10 cellular contexts compared by ENCODE assay signal in the genomic region with DNA sequence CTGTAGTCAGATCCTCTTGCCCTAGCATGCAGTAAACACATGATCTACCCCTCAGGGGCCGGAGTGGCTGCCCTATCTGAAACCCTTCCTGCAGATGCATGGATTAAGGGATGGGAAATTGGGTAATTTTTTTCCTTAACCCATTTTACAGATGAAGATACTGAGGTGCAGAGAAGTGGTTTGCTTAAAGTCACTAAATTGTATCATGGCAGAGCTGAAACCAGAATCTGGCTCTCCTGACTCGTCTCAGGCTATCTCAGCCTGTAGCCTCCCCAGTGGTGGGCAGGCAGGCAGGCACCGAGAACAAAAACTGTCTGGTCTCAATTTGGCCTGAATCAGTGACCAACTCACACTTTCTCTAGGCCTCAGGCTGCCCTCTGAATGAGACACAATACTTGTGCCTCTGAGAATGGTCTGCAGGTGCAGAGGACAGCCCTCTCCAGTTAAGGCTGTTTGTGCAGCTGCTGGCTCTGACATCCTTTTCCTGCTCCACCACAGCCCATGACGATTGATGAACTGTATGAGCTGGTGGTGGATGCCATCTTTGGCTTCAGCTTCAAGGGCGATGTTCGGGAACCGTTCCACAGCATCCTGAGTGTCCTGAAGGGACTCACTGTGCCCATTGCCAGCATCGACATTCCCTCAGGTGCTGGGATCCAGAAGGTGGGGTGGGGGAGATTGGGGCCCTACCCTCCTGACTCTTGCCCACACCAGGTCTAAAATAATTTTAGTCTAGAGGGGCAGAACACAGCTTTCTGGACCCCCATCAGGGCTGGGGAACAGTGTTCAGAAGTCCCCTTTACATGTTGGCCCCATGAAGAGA. TPM values are rescaled to one million over a fixed set of nuclear protein-coding genes. Genes with fewer than 3 reads are reported as not detected.
DNase-seq lines count a peak whose midpoint lies in the region; ATAC-seq and TF ChIP-seq lines count a peak whose summit lies in the region.
"Had no signal": no experiment of that assay in that cellular context is flagged by ENCODE, and none has a peak within 500 bp of the region (broad histone marks: within the 10 kb centered on the region; RNA-seq: fewer than 3 reads in every experiment).

No MANE protein-coding gene starts in this region.

- peaks cover 35% of the 10 kb centered on the region for H3K36me3 Mint-ChIP-seq in activated T-helper 1 cell treated with anti-CD3 and anti-CD28 coated beads, Interleukin-12 subunit alpha, Interleukin-12 subunit beta, Interleukin-2, Interleukin-4 antibody, amounts not matched to agents 30 ng/mL and 10 ng/mL and 1 ng/mL, durations not matched to agents 14 hours and 24 hours and 36 hours (ENCODE audit: low read depth)
- no peaks in the 10 kb centered on the region for H3K36me3 Mint-ChIP-seq in natural killer cell

- TF ChIP-seq CTCF in DND-41 (IDR thresholded peaks at IDR 0.05; ENCODE audit: borderline replicate concordance, extremely low read depth, low read length, poor library complexity, severe bottlenecking) (no peak), NB4 (IDR thresholded peaks at IDR 0.05; ENCODE audit: low read depth, low read length) (no peak), natural killer cell (IDR thresholded peaks at IDR 0.05) (no peak), heart left ventricle (IDR thresholded peaks at IDR 0.05) (no peak)

- no peaks in the 10 kb centered on the region for H3K9me3 ChIP-seq in DND-41 (ENCODE audit: insufficient read depth, low read length, severe bottlenecking)
- H3K9me3 ChIP-seq in heart left ventricle: no peaks in the 10 kb centered on the region

- intact Hi-C loops in activated T-helper 1 cell treated with anti-CD3 and anti-CD28 coated beads, Interleukin-12 subunit alpha, Interleukin-12 subunit beta, Interleukin-2, Interleukin-4 antibody, amounts not matched to agents 30 ng/mL and 10 ng/mL and 1 ng/mL, durations not matched to agents 14 hours and 24 hours and 36 hours (cut with micrococcal nuclease): loop anchor here (1.0 to 5.0 kb wide), 2 partner anchors 9 to 134 kb away; a partner anchor contains a TSS
- intact Hi-C loops in natural killer cell (cut with micrococcal nuclease) (no loop called here), heart left ventricle (cut with DNase I) (loop anchor here in 4 of 10 donors (5.0 kb wide), 4 partner anchors 86 to 136 kb away; a partner anchor contains a TSS)

- H3K9ac ChIP-seq in DND-41 (ENCODE audit: low read depth, low read length): peak overlapping the region; percentile 95

- H3K79me2 ChIP-seq in DND-41 (ENCODE audit: insufficient read depth, low read length): peaks cover 25% of the 10 kb centered on the region

- H3K4me1 Mint-ChIP-seq in activated T-helper 1 cell treated with anti-CD3 and anti-CD28 coated beads, Interleukin-12 subunit alpha, Interleukin-12 subunit beta, Interleukin-2, Interleukin-4 antibody, amounts not matched to agents 30 ng/mL and 10 ng/mL and 1 ng/mL, durations not matched to agents 14 hours and 24 hours and 36 hours (ENCODE audit: low read depth): peaks cover 19% of the 10 kb centered on the region
- H3K4me1 Mint-ChIP-seq in natural killer cell: peaks cover 14 to 20% of the 10 kb centered on the region in 2 donors

- ATAC-seq in DND-41 (ENCODE audit: insufficient read depth, low read depth) (peak; percentile 30), natural killer cell (no peak), HG03095 (IDR thresholded peaks at IDR 0.05; ENCODE audit: unreplicated experiment) (no peak), heart left ventricle (no peak), HG03571 (IDR thresholded peaks at IDR 0.05; ENCODE audit: unreplicated experiment) (no peak)

- H4K20me1 ChIP-seq in DND-41 (ENCODE audit: insufficient read depth, low read length): peaks cover 13% of the 10 kb centered on the region; the same call in 1 of the 2 replicates

- peak overlapping the region; percentile 96 for H3K27ac ChIP-seq in DND-41 (ENCODE audit: low read length)
- peak overlapping the region in 1 of 12 donors; percentile 92 for H3K27ac ChIP-seq in heart left ventricle

- no peak overlapping the region for H2AFZ ChIP-seq in DND-41 (ENCODE audit: low read depth, low read length)

- peak; percentile 40 for DNase-seq in DND-41
- DNase-seq in NB4 (ENCODE audit: low read depth): no peak
- no peak for DNase-seq in activated T-helper 1 cell treated with anti-CD3 and anti-CD28 coated beads, Interleukin-12 subunit alpha, Interleukin-12 subunit beta, Interleukin-2, Interleukin-4 antibody, amounts not matched to agents 30 ng/mL and 10 ng/mL and 1 ng/mL, durations not matched to agents 14 hours and 24 hours and 36 hours (ENCODE audit: low spot score)
- DNase-seq in natural killer cell: no peak
- DNase-seq in heart left ventricle: no peak
- DNase-seq in DMS 273 treated with DMSO at 0.1 percent for 48 hours (lab: John Stamatoyannopoulos, UW): no peak
- DNase-seq: activated CD8-positive, alpha-beta memory T cell treated with anti-CD3 and anti-CD28 coated beads, Interleukin-2, amount 50 U/mL, for 48 hours; NCI-H2227 treated with DMSO at 0.1 percent for 48 hours had no signal

- peaks cover 30% of the 10 kb centered on the region for H3K4me1 ChIP-seq in DND-41 (ENCODE audit: insufficient read depth, low read length)
- peaks cover 0 to 17% (median 12%) of the 10 kb centered on the region in 12 donors for H3K4me1 ChIP-seq in heart left ventricle

- H3K9me3 Mint-ChIP-seq in activated T-helper 1 cell treated with anti-CD3 and anti-CD28 coated beads, Interleukin-12 subunit alpha, Interleukin-12 subunit beta, Interleukin-2, Interleukin-4 antibody, amounts not matched to agents 30 ng/mL and 10 ng/mL and 1 ng/mL, durations not matched to agents 14 hours and 24 hours and 36 hours: no peaks in the 10 kb centered on the region
- no peaks in the 10 kb centered on the region for H3K9me3 Mint-ChIP-seq in natural killer cell

- no peak for TF ChIP-seq POLR2A in NB4 (IDR thresholded peaks at IDR 0.05; ENCODE audit: extremely low read depth, insufficient read length)
- no peak for TF ChIP-seq POLR2A in heart left ventricle (IDR thresholded peaks at IDR 0.05)

- H3K27me3 ChIP-seq in DND-41 (ENCODE audit: insufficient read depth, low read length, poor library complexity) (no peaks in the 10 kb centered on the region), heart left ventricle (no peaks in the 10 kb centered on the region)

- H3K36me3 ChIP-seq in DND-41 (ENCODE audit: insufficient read depth, low read length): peaks cover 57% of the 10 kb centered on the region
- peaks cover 0 to 52% (median 40%) of the 10 kb centered on the region in 9 donors for H3K36me3 ChIP-seq in heart left ventricle

- peak overlapping the region; percentile 56 for H3K27ac Mint-ChIP-seq in activated T-helper 1 cell treated with anti-CD3 and anti-CD28 coated beads, Interleukin-12 subunit alpha, Interleukin-12 subunit beta, Interleukin-2, Interleukin-4 antibody, amounts not matched to agents 30 ng/mL and 10 ng/mL and 1 ng/mL, durations not matched to agents 14 hours and 24 hours and 36 hours
- H3K27ac Mint-ChIP-seq in natural killer cell: peak overlapping the region in 1 of 2 donors; percentile 58

- H3K4me3 Mint-ChIP-seq in activated T-helper 1 cell treated with anti-CD3 and anti-CD28 coated beads, Interleukin-12 subunit alpha, Interleukin-12 subunit beta, Interleukin-2, Interleukin-4 antibody, amounts not matched to agents 30 ng/mL and 10 ng/mL and 1 ng/mL, durations not matched to agents 14 hours and 24 hours and 36 hours: peak overlapping the region; percentile 77
- H3K4me3 Mint-ChIP-seq in natural killer cell: peak overlapping the region; percentile 85

- 84 to 89% (median 86%) methylated on average over 4 to 8 of the region's 8 CpGs for WGBS in heart left ventricle, 4 donors

- peak overlapping the region; percentile 92 for H3K4me2 ChIP-seq in DND-41 (ENCODE audit: insufficient read depth, low read length)

- no peaks in the 10 kb centered on the region for H3K27me3 Mint-ChIP-seq in activated T-helper 1 cell treated with anti-CD3 and anti-CD28 coated beads, Interleukin-12 subunit alpha, Interleukin-12 subunit beta, Interleukin-2, Interleukin-4 antibody, amounts not matched to agents 30 ng/mL and 10 ng/mL and 1 ng/mL, durations not matched to agents 14 hours and 24 hours and 36 hours (ENCODE audit: insufficient read depth)
- no peaks in the 10 kb centered on the region for H3K27me3 Mint-ChIP-seq in natural killer cell (ENCODE audit: low read depth in 2 of 2)

- H3K4me3 ChIP-seq in DND-41 (ENCODE audit: low read depth in 1 of 2, low read length in 2 of 2) (peak overlapping the region in 1 of 2 experiments; percentile 77; a peak in 2 of 4 replicates), NB4 (ENCODE audit: low read depth, low read length) (peak overlapping the region; percentile 87), heart left ventricle (no peak overlapping the region)

RNA-seq across cellular contexts. Expression of a gene that starts 1.5 kb away (rescaled TPM):
- 77.8 and 78.0 TPM in 2 replicates for total RNA-seq in activated T-helper 1 cell treated with anti-CD3 and anti-CD28 coated beads, Interleukin-12 subunit alpha, Interleukin-12 subunit beta, Interleukin-2, Interleukin-4 antibody, amounts not matched to agents 30 ng/mL and 10 ng/mL and 1 ng/mL, durations not matched to agents 14 hours and 24 hours and 36 hours
- 10 to 100 TPM; 32.6 to 52.5 (median 36.6) TPM for total RNA-seq in natural killer cell
- total RNA-seq in heart left ventricle: 100 to 1,000 TPM in 5 of 9 donors, 10 to 100 TPM in 4; 87.4 to 141 (median 111) TPM
- 100 to 1,000 TPM in 1 of 2 donors, 10 to 100 TPM in 1; 75.8 to 101 TPM for polyA plus RNA-seq in heart left ventricle

RNA-seq across cellular contexts. Expression of a gene that starts 8.2 kb away (rescaled TPM):
- total RNA-seq in activated T-helper 1 cell treated with anti-CD3 and anti-CD28 coated beads, Interleukin-12 subunit alpha, Interleukin-12 subunit beta, Interleukin-2, Interleukin-4 antibody, amounts not matched to agents 30 ng/mL and 10 ng/mL and 1 ng/mL, durations not matched to agents 14 hours and 24 hours and 36 hours: 102 and 104 TPM in 2 replicates
- total RNA-seq in natural killer cell (10 to 100 TPM; 19.3 to 27.3 (median 22.1) TPM), heart left ventricle (10 to 100 TPM in 8 of 9 donors, 1 to 10 TPM in 1; 8.8 to 30.1 (median 12.6) TPM)
- polyA plus RNA-seq in heart left ventricle: 10 to 100 TPM; 21.6 to 67.5 TPM

RNA-seq across cellular contexts. Expression of a gene that starts 13.6 kb away (rescaled TPM):
- total RNA-seq in activated T-helper 1 cell treated with anti-CD3 and anti-CD28 coated beads, Interleukin-12 subunit alpha, Interleukin-12 subunit beta, Interleukin-2, Interleukin-4 antibody, amounts not matched to agents 30 ng/mL and 10 ng/mL and 1 ng/mL, durations not matched to agents 14 hours and 24 hours and 36 hours: 3.7 and 4.1 TPM in 2 replicates
- total RNA-seq in natural killer cell (1 to 10 TPM; 3.3 to 4.1 (median 4.0) TPM), heart left ventricle (under 1 TPM in 1 of 9 donors, not detected in 8; 0.19 TPM)
- not detected for polyA plus RNA-seq in heart left ventricle

RNA-seq across cellular contexts. Expression of a gene that starts 20.8 kb away (rescaled TPM):
- total RNA-seq in activated T-helper 1 cell treated with anti-CD3 and anti-CD28 coated beads, Interleukin-12 subunit alpha, Interleukin-12 subunit beta, Interleukin-2, Interleukin-4 antibody, amounts not matched to agents 30 ng/mL and 10 ng/mL and 1 ng/mL, durations not matched to agents 14 hours and 24 hours and 36 hours: 10.3 and 11.2 TPM in 2 replicates
- total RNA-seq in natural killer cell (under 1 TPM; 0.08 to 0.21 (median 0.14) TPM), heart left ventricle (1 to 10 TPM in 2 of 9 donors, under 1 TPM in 7; 0.09 to 5.1 (median 0.27) TPM)
- polyA plus RNA-seq in heart left ventricle: under 1 TPM; 0.11 to 0.25 TPM

RNA-seq across cellular contexts. Expression of a gene that starts 26.1 kb away (rescaled TPM):
- not detected in 2 replicates for total RNA-seq in activated T-helper 1 cell treated with anti-CD3 and anti-CD28 coated beads, Interleukin-12 subunit alpha, Interleukin-12 subunit beta, Interleukin-2, Interleukin-4 antibody, amounts not matched to agents 30 ng/mL and 10 ng/mL and 1 ng/mL, durations not matched to agents 14 hours and 24 hours and 36 hours
- total RNA-seq in natural killer cell (not detected), heart left ventricle (1 to 10 TPM in 4 of 9 donors, under 1 TPM in 5; 0.52 to 2.4 (median 0.95) TPM)
- 1 to 10 TPM; 1.2 to 3.0 TPM for polyA plus RNA-seq in heart left ventricle
